ENCODE assay signal across 9 cellular contexts in the genomic region with DNA sequence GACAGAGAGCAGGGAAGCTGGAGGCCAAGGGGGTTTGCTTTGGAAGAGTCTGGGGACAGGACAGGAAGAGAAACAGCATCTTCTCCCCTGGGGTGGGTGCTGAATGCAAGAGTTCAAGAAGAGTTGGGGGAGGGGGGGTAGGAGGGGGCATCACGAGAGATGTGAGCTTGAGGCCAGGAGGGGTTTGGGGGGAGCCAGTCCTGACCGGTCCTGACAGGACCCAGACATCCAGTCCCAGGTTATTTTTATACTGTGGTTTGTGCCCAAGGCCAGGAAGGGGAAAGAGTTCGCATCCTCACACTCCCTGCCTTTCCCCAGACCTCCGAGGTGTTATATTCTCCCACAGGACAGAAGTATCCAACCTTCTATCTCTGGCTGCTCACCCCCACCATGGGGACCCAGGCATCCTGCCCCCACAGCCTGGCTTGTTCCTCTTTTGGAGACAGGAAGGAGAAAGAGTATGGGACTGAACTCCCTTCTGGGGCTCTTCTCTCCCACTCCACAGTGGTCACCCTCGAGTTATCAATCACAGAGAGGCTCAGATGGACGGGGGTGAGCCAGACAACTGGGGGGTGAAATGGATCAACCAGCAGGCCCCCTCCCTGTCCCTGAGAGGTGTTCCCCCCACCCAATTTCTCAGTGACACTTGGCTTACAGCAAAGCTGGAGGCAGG. TPM values are rescaled to one million over a fixed set of nuclear protein-coding genes. Genes with fewer than 3 reads are reported as not detected.
A peak's percentile ranks its signal among the peaks of the same experiment; 100 is the strongest.
DNase-seq lines count a peak whose midpoint lies in the region; ATAC-seq and TF ChIP-seq lines count a peak whose summit lies in the region.
"Had no signal": no experiment of that assay in that cellular context is flagged by ENCODE, and none has a peak within 500 bp of the region (broad histone marks: within the 10 kb centered on the region; RNA-seq: fewer than 3 reads in every experiment).

No MANE protein-coding gene starts in this region.

- H3K36me3 ChIP-seq in mesenchymal stem cell (ENCODE audit: control insufficient read depth in 1 of 2, insufficient read depth in 2 of 2, low read depth in 1 of 2, low read length in 2 of 2) (peaks cover 37 to 49% of the 10 kb centered on the region in 2 experiments), upper lobe of right lung (peaks cover 29% of the 10 kb centered on the region), WERI-Rb-1 (no peaks in the 10 kb centered on the region), HAP-1 (replicated peaks) (peaks cover 7% of the 10 kb centered on the region; the same call in 1 of the 2 replicates)

- H3K79me1 ChIP-seq in mesenchymal stem cell (replicated peaks; ENCODE audit: low read length, poor library complexity, severe bottlenecking) = peaks cover 26% of the 10 kb centered on the region

- no peak overlapping the region for H3K23ac ChIP-seq in mesenchymal stem cell (ENCODE audit: low read length in 2 of 2)

- no peaks in the 10 kb centered on the region for H3K27me3 ChIP-seq in mesenchymal stem cell (ENCODE audit: control insufficient read depth in 1 of 2, insufficient read depth in 1 of 2, low read length in 2 of 2)
- H3K27me3 ChIP-seq in upper lobe of right lung = no peaks in the 10 kb centered on the region
- H3K27me3 ChIP-seq in WERI-Rb-1 (ENCODE audit: insufficient read depth, low read depth, severe bottlenecking) = no peaks in the 10 kb centered on the region
- no peaks in the 10 kb centered on the region for H3K27me3 ChIP-seq in HAP-1 (ENCODE audit: low read depth)

- peak overlapping the region in 1 of 2 experiments; percentile 67 for H3K14ac ChIP-seq in mesenchymal stem cell (ENCODE audit: low read length in 2 of 2)

- peak overlapping the region; percentile 86 for H3K4me2 ChIP-seq in mesenchymal stem cell (ENCODE audit: low read length, poor library complexity, severe bottlenecking)

- H2BK120ac ChIP-seq in mesenchymal stem cell (ENCODE audit: low read depth, low read length) = no peak overlapping the region

- TF ChIP-seq CTCF in astrocyte of the cerebellum (IDR thresholded peaks at IDR 0.05; ENCODE audit: low read depth, low read length, missing control alignments) (no peak), upper lobe of right lung (IDR thresholded peaks at IDR 0.05) (no peak), WERI-Rb-1 (IDR thresholded peaks at IDR 0.05; ENCODE audit: low read depth, low read length) (no peak)

- DNase-seq in Right ventricle myocardium inferior (ENCODE audit: missing footprints) (peak; percentile 45), cardiac septum (ENCODE audit: low spot score) (no peak), astrocyte of the cerebellum (ENCODE audit: low read depth) (no peak), mesenchymal stem cell (no peak), upper lobe of right lung (no peak), WERI-Rb-1 (no peak), HAP-1 (ENCODE audit: low spot score in 2 of 2) (no peak)
- DNase-seq in stimulated activated CD4-positive, alpha-beta T cell treated with anti-CD3 and anti-CD28 coated beads, Interleukin-4, amount 100 ng/mL, for 4 hours = no peak

- H3K4me3 ChIP-seq in astrocyte of the cerebellum (ENCODE audit: low read depth, low read length) (peak overlapping the region; percentile 91), mesenchymal stem cell (ENCODE audit: insufficient read depth in 1 of 2, low read depth in 1 of 2, low read length in 2 of 2) (peak overlapping the region in 1 of 2 experiments; percentile 92), upper lobe of right lung (peak overlapping the region; percentile 88), WERI-Rb-1 (ENCODE audit: low read depth, low read length) (no peak overlapping the region), HAP-1 (no peak overlapping the region; the same call in 1 of the 2 replicates)

- H2BK12ac ChIP-seq in mesenchymal stem cell (ENCODE audit: low read length in 2 of 2) = no peak overlapping the region

- intact Hi-C loops in Right ventricle myocardium inferior (cut with DNase I) = no loop called here
- intact Hi-C loops in cardiac septum (cut with DNase I) = no loop called here
- intact Hi-C loops in upper lobe of right lung (cut with DNase I) = loop anchor here (10.0 kb wide), 1 partner anchor 209 kb away; no protein-coding TSS in a partner anchor

- H4K8ac ChIP-seq in mesenchymal stem cell (ENCODE audit: low read length) = no peak overlapping the region

- H2BK5ac ChIP-seq in mesenchymal stem cell (ENCODE audit: low read depth, low read length, poor library complexity, severe bottlenecking) = no peak overlapping the region

- H4K91ac ChIP-seq in mesenchymal stem cell (ENCODE audit: low read length) = no peak overlapping the region

- H3K9me3 ChIP-seq in mesenchymal stem cell (ENCODE audit: control insufficient read depth, low read length) (no peaks in the 10 kb centered on the region), upper lobe of right lung (no peaks in the 10 kb centered on the region), WERI-Rb-1 (ENCODE audit: severe bottlenecking) (no peaks in the 10 kb centered on the region), HAP-1 (no peaks in the 10 kb centered on the region)

- peak overlapping the region; percentile 96 for H3K9ac ChIP-seq in mesenchymal stem cell (ENCODE audit: low read length)

- ATAC-seq in Right ventricle myocardium inferior (no peak), upper lobe of right lung (no peak)

- no peak overlapping the region for H3K4ac ChIP-seq in mesenchymal stem cell (ENCODE audit: low read depth in 1 of 2, low read length in 2 of 2)

- H3K27ac ChIP-seq in mesenchymal stem cell (ENCODE audit: low read length, poor library complexity, severe bottlenecking) (no peak overlapping the region), upper lobe of right lung (no peak overlapping the region), WERI-Rb-1 (no peak overlapping the region)

- in situ Hi-C loops in astrocyte of the cerebellum (cut with HindIII; ENCODE audit: low sequenced_read_pairs) = no loop called here
- in situ Hi-C loops in HAP-1 (cut with MboI; ENCODE audit: low sequenced_read_pairs) = loop anchor here (10.0 kb wide), 1 partner anchor 379 kb away; a partner anchor contains a TSS

- peak overlapping the region in 1 of 2 experiments; percentile 55 for H3K18ac ChIP-seq in mesenchymal stem cell (ENCODE audit: low read depth in 1 of 2, low read length in 2 of 2)

- no peak overlapping the region for H2BK15ac ChIP-seq in mesenchymal stem cell (ENCODE audit: low read depth, poor library complexity, severe bottlenecking)

- no peak overlapping the region for H2AK5ac ChIP-seq in mesenchymal stem cell (ENCODE audit: low read length, severe bottlenecking)

- 33% methylated on average over 4 of the region's 6 CpGs for WGBS in mesenchymal stem cell

- no peak overlapping the region for H2AFZ ChIP-seq in mesenchymal stem cell (ENCODE audit: low read depth, low read length)

- peaks cover 28% of the 10 kb centered on the region for H3K4me1 ChIP-seq in mesenchymal stem cell (ENCODE audit: control insufficient read depth, insufficient read depth, low read depth, low read length)
- peaks cover 45% of the 10 kb centered on the region for H3K4me1 ChIP-seq in upper lobe of right lung
- peaks cover 11% of the 10 kb centered on the region for H3K4me1 ChIP-seq in HAP-1

RNA-seq across cellular contexts. Expression of a gene that starts 2.8 kb away (rescaled TPM):
- total RNA-seq in Right ventricle myocardium inferior = 50.3 TPM
- total RNA-seq in cardiac septum = 35.0 TPM
- 47.5 TPM for polyA plus RNA-seq in mesenchymal stem cell (2013, experiment 1 of 2)
- 47.0 TPM for polyA plus RNA-seq in mesenchymal stem cell (2013, experiment 2 of 2)
- 51.8 TPM for total RNA-seq in upper lobe of right lung

RNA-seq across cellular contexts. Expression of a gene that starts 7.5 kb away (rescaled TPM):
- total RNA-seq in Right ventricle myocardium inferior (0.54 TPM), cardiac septum (0.22 TPM), upper lobe of right lung (0.55 TPM)
- polyA plus RNA-seq in mesenchymal stem cell (2013, experiment 1 of 2) = 0.57 TPM
- polyA plus RNA-seq in mesenchymal stem cell (2013, experiment 2 of 2) = 0.58 TPM
- total RNA-seq: T-helper 1 cell treated with Interleukin-12 subunit alpha and Interleukin-12 subunit beta and Interleukin-4 antibody, amounts not matched to agents 30 ng/mL and 1 ng/mL, for 36 hours had no signal

RNA-seq across cellular contexts. Expression of a gene that starts 12.2 kb away (rescaled TPM):
- 0.35 TPM for total RNA-seq in Right ventricle myocardium inferior
- total RNA-seq in cardiac septum = 1.1 TPM
- 0.47 TPM for polyA plus RNA-seq in mesenchymal stem cell (2013, experiment 1 of 2)
- 0.56 TPM for polyA plus RNA-seq in mesenchymal stem cell (2013, experiment 2 of 2)
- total RNA-seq in upper lobe of right lung = 1.8 TPM

RNA-seq across cellular contexts. Expression of a gene that starts 39.9 kb away (rescaled TPM):
- total RNA-seq in Right ventricle myocardium inferior (12.4 TPM), cardiac septum (15.7 TPM), upper lobe of right lung (24.7 TPM)
- 45.2 TPM for polyA plus RNA-seq in mesenchymal stem cell (2013, experiment 1 of 2)
- polyA plus RNA-seq in mesenchymal stem cell (2013, experiment 2 of 2) = 47.7 TPM

RNA-seq across cellular contexts. Expression of a gene that starts 46.6 kb away (rescaled TPM):
- total RNA-seq in Right ventricle myocardium inferior (24.9 TPM), cardiac septum (19.7 TPM), upper lobe of right lung (36.3 TPM)
- 17.9 TPM for polyA plus RNA-seq in mesenchymal stem cell (2013, experiment 1 of 2)
- polyA plus RNA-seq in mesenchymal stem cell (2013, experiment 2 of 2) = 17.3 TPM

Comparison
In these comparisons a context has a peak if more than half of its experiments do, and no peak if none do; other contexts are left out.
1. H3K4me3 ChIP-seq: peak in astrocyte of the cerebellum (single experiment) and upper lobe of right lung (single experiment); none in WERI-Rb-1 (single experiment) and HAP-1 (single experiment).